26 cellular contexts compared by ENCODE assay signal in genomic region chr2:63073994-63074393, GRCh38. TPM values are rescaled to one million over a fixed set of nuclear protein-coding genes. Genes with fewer than 3 reads are reported as not detected.
DNase-seq lines count a peak whose midpoint lies in the region; ATAC-seq, FAIRE-seq and TF ChIP-seq lines count a peak whose summit lies in the region.
"Had no signal": no experiment of that assay in that cellular context is flagged by ENCODE, and none has a peak within 500 bp of the region (broad histone marks: within the 10 kb centered on the region; RNA-seq: fewer than 3 reads in every experiment).

No MANE protein-coding gene starts in this region.

- peak; percentile 27 for ATAC-seq in lung (ENCODE audit: insufficient read depth, low FRiP score)
- ATAC-seq: A549, GM12878, HCT116 had no signal

- peaks cover 0 to 2% of the 10 kb centered on the region in 2 donors for H3K9me3 ChIP-seq in lung (ENCODE audit: control insufficient read depth in 2 of 2, insufficient read depth in 1 of 2, low read length in 1 of 2)
- H3K9me3 ChIP-seq in CD4-positive, alpha-beta memory T cell (ENCODE audit: control insufficient read depth in 1 of 2, low read length in 2 of 2) = no peaks in the 10 kb centered on the region
- H3K9me3 ChIP-seq: A549, BE2C had no signal

- no peaks in the 10 kb centered on the region for H3K27me3 ChIP-seq in lung (ENCODE audit: control insufficient read depth, insufficient read depth)
- no peaks in the 10 kb centered on the region for H3K27me3 ChIP-seq in CD4-positive, alpha-beta memory T cell (ENCODE audit: insufficient read depth, low read length)
- H3K27me3 ChIP-seq: BE2C; BLaER1 treated with 17β-estradiol and CSF1 and Interleukin-3, amounts not matched to agents 10 nM and 100 nM had no signal

- FAIRE-seq in D721Med (lab: Jason Lieb, UNC) = no peak
- FAIRE-seq: A549, G401.6, GM12878, GM19239, H1 had no signal

- DNase-seq in SIG-M5 treated with dmso at 0.1 percent for 504 hours (lab: John Stamatoyannopoulos, UW; ENCODE audit: unreplicated experiment) = peak; percentile 20
- no peak for DNase-seq in SIG-M5 (lab: John Stamatoyannopoulos, UW)
- DNase-seq in GF-D8 (lab: John Stamatoyannopoulos, UW) = peak; percentile 13
- DNase-seq in NOMO-1 treated with dmso at 0.1 percent for 144 hours (lab: John Stamatoyannopoulos, UW; ENCODE audit: unreplicated experiment) = peak; percentile 26
- no peak for DNase-seq in lung (ENCODE audit: low spot score)
- no peak for DNase-seq in CD4-positive, alpha-beta memory T cell
- no peak for DNase-seq in D721Med (ENCODE audit: insufficient read length, low spot score)
- DNase-seq: 8988T; ACHN; AML-193; BE2C; Calu3; CD4-positive, alpha-beta T cell; COR-L47; DMS153; DND-41; GM23248; H7 had no signal

- 77 to 82% methylated on average over 3 of the region's 3 CpGs for WGBS in lung, 2 donors

- no peaks in the 10 kb centered on the region for H3K4me1 ChIP-seq in lung (ENCODE audit: control insufficient read depth in 2 of 2, insufficient read depth in 2 of 2, low read length in 2 of 2)
- H3K4me1 ChIP-seq in CD4-positive, alpha-beta memory T cell (ENCODE audit: insufficient read depth, low read length) = no peaks in the 10 kb centered on the region
- H3K4me1 ChIP-seq: BE2C; BLaER1 treated with 17β-estradiol and CSF1 and Interleukin-3, amounts not matched to agents 10 nM and 100 nM had no signal

- H3K27me3 Mint-ChIP-seq in CD4-positive, alpha-beta memory T cell = peaks cover 13 to 15% of the 10 kb centered on the region in 2 donors

- H3K27ac Mint-ChIP-seq in CD4-positive, alpha-beta memory T cell = no peak overlapping the region
- H3K27ac Mint-ChIP-seq: CD14-positive monocyte; CD4-positive, alpha-beta T cell had no signal

- no peak overlapping the region for H3K4me3 Mint-ChIP-seq in CD4-positive, alpha-beta memory T cell
- H3K4me3 Mint-ChIP-seq: CD14-positive monocyte; CD4-positive, alpha-beta T cell had no signal

- intact Hi-C loops in CD4-positive, alpha-beta memory T cell (cut with micrococcal nuclease) = no loop called here

- H3K4me1 Mint-ChIP-seq in CD4-positive, alpha-beta memory T cell = no peaks in the 10 kb centered on the region
- H3K4me1 Mint-ChIP-seq: CD14-positive monocyte had no signal

- CTCF ChIA-PET in CD4-positive, alpha-beta memory T cell (lab: Charles Lee; ENCODE audit: partially characterized antibody) = no interaction called here

- TF ChIP-seq CTCF in lung (IDR thresholded peaks at IDR 0.05; ENCODE audit: control extremely low read depth, extremely low read depth) (no peak), D721Med (IDR thresholded peaks at IDR 0.05; ENCODE audit: insufficient read depth, missing control alignments) (no peak)

- POLR2A ChIA-PET in CD4-positive, alpha-beta memory T cell (lab: Charles Lee; ENCODE audit: partially characterized antibody) = no interaction called here

- H3K9me3 Mint-ChIP-seq in CD4-positive, alpha-beta memory T cell = peaks cover 0 to 4% (median 0%) of the 10 kb centered on the region in 8 donors
- H3K9me3 Mint-ChIP-seq: CD4-positive, alpha-beta T cell had no signal

- H3K27ac ChIP-seq in lung (ENCODE audit: low read depth in 1 of 2, low read length in 1 of 2) = no peak overlapping the region
- H3K27ac ChIP-seq in CD4-positive, alpha-beta memory T cell (ENCODE audit: low read depth, low read length) = no peak overlapping the region
- H3K27ac ChIP-seq: A549; BLaER1 treated with 17β-estradiol and CSF1 and Interleukin-3, amounts not matched to agents 10 nM and 100 nM; GM23248 had no signal

- no peak overlapping the region for H3K4me3 ChIP-seq in lung
- no peak overlapping the region for H3K4me3 ChIP-seq in CD4-positive, alpha-beta memory T cell (ENCODE audit: low read length in 2 of 2)
- H3K4me3 ChIP-seq: A549; BLaER1 treated with 17β-estradiol and CSF1 and Interleukin-3, amounts not matched to agents 10 nM and 100 nM; GM12878; GM23248 had no signal

- H3K36me3 ChIP-seq in lung (ENCODE audit: control insufficient read depth in 2 of 2, insufficient read depth in 2 of 2, low read length in 2 of 2) = no peaks in the 10 kb centered on the region
- no peaks in the 10 kb centered on the region for H3K36me3 ChIP-seq in CD4-positive, alpha-beta memory T cell (ENCODE audit: insufficient read depth, low read length)
- H3K36me3 ChIP-seq: BE2C; BLaER1 treated with 17β-estradiol and CSF1 and Interleukin-3, amounts not matched to agents 10 nM and 100 nM had no signal

- no peaks in the 10 kb centered on the region for H3K36me3 Mint-ChIP-seq in CD4-positive, alpha-beta memory T cell
- H3K36me3 Mint-ChIP-seq: CD14-positive monocyte had no signal

RNA-seq across cellular contexts. Expression of gene OTX1, which starts 23.4 kb away (rescaled TPM):
- 1 to 10 TPM in 1 of 2 donors, under 1 TPM in 1; 0.11 to 1.0 TPM for total RNA-seq in lung
- under 1 TPM; 0.30 to 0.39 TPM for polyA plus RNA-seq in lung
- not detected for total RNA-seq in CD4-positive, alpha-beta memory T cell
- not detected for polyA plus RNA-seq in CD4-positive, alpha-beta memory T cell
- total RNA-seq: CD4-positive, alpha-beta T cell; GM23248 had no signal
- polyA plus RNA-seq: CD14-positive monocyte, GM23248 had no signal

Comparison
In these comparisons a context has a peak if more than half of its experiments do, and no peak if none do; other contexts are left out.
1. DNase-seq: peak in SIG-M5 treated with dmso at 0.1 percent for 504 hours (single experiment), GF-D8 (single experiment) and NOMO-1 treated with dmso at 0.1 percent for 144 hours (single experiment); none in SIG-M5 (single experiment), lung (single experiment), CD4-positive, alpha-beta memory T cell (0 of 5) and D721Med (single experiment).